Comparison of ENCODE assay signal across 1 cellular context in the genomic region with DNA sequence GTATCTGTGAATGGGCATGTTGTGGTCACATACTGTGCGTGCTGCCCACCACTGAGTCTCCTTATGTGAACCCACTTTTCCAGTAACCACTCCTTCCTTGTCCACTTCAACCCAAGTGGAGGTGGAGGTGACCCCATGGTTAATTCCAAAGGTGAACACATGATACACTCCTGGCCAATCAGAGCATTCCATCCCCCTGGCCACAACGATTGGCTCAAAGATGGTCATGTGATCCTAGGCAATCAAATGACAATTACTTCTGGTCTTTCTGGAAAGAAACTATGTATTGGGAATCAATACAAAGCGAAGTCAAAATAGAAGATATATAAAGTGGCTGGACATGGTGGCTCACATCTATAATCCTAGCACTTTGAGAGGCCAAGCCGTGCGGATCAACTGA.
A peak's percentile ranks its signal among the peaks of the same experiment; 100 is the strongest.
TF ChIP-seq lines count a peak whose summit lies in the region.

No MANE protein-coding gene starts in this region.

TF ChIP-seq in K562, 482 proteins besides CTCF, POLR2A, EP300 and RAD21 (continued from another document):
- TF ChIP-seq USF2 (CRISPR knock-in tag; IDR thresholded peaks at IDR 0.05), result peak; percentile 82
- TF ChIP-seq, protein P1, sequence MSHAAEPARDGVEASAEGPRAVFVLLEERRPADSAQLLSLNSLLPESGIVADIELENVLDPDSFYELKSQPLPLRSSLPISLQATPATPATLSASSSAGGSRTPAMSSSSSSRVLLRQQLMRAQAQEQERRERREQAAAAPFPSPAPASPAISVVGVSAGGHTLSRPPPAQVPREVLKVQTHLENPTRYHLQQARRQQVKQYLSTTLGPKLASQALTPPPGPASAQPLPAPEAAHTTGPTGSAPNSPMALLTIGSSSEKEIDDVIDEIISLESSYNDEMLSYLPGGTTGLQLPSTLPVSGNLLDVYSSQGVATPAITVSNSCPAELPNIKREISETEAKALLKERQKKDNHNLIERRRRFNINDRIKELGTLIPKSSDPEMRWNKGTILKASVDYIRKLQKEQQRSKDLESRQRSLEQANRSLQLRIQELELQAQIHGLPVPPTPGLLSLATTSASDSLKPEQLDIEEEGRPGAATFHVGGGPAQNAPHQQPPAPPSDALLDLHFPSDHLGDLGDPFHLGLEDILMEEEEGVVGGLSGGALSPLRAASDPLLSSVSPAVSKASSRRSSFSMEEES (CRISPR knock-in tag; IDR thresholded peaks at IDR 0.05), result peak; percentile 78
- TF ChIP-seq RAD51 (IDR thresholded peaks at IDR 0.05; ENCODE audit: borderline replicate concordance, low read depth), result peak; percentile 86
- TF ChIP-seq FOS (IDR thresholded peaks at IDR 0.05; ENCODE audit: extremely low read depth, insufficient read length), result peak; percentile 25
